ENCODE assay signal across 1 cellular context in genomic region chr10:88499569-88500470, GRCh38.
TF ChIP-seq lines count a peak whose summit lies in the region.

No MANE protein-coding gene starts in this region.

TF ChIP-seq in IMR-90, 13 proteins besides CTCF, POLR2A, EP300 and RAD21:
- TF ChIP-seq CEBPB (IDR thresholded peaks at IDR 0.05; ENCODE audit: low read depth, low read length) (no peak), BHLHE40 (IDR thresholded peaks at IDR 0.05; ENCODE audit: low read depth, low read length) (no peak), RFX5 (IDR thresholded peaks at IDR 0.05; ENCODE audit: low read depth, low read length) (no peak), ELK1 (IDR thresholded peaks at IDR 0.05; ENCODE audit: borderline replicate concordance, low read depth, low read length) (no peak), SMC3 (IDR thresholded peaks at IDR 0.05; ENCODE audit: low read depth, low read length) (no peak), RCOR1 (IDR thresholded peaks at IDR 0.05; ENCODE audit: insufficient replicate concordance, low read length) (no peak), MXI1 (IDR thresholded peaks at IDR 0.05; ENCODE audit: borderline replicate concordance, low read depth, low read length) (no peak), FOS (IDR thresholded peaks at IDR 0.05; ENCODE audit: low read depth, low read length) (no peak), NFE2L2 (IDR thresholded peaks at IDR 0.05; ENCODE audit: low read depth, low read length) (no peak), USF2 (IDR thresholded peaks at IDR 0.05; ENCODE audit: low read depth, low read length) (no peak), CHD1 (IDR thresholded peaks at IDR 0.05; ENCODE audit: low read depth, low read length) (no peak), MAFK (IDR thresholded peaks at IDR 0.05; ENCODE audit: low read depth, low read length) (no peak), MAZ (IDR thresholded peaks at IDR 0.05; ENCODE audit: borderline replicate concordance, low read depth, low read length) (no peak)
TF ChIP-seq in IMR-90: peak in this region for 0.
